ENCODE assay signal across 12 cellular contexts in genomic region chr2:127012215-127012614, GRCh38.
"Had no signal": no experiment of that assay in that cellular context is flagged by ENCODE, and none has a peak within 500 bp of the region (broad histone marks: within the 10 kb centered on the region; RNA-seq: fewer than 3 reads in every experiment).

No MANE protein-coding gene starts in this region.

- H3K27me3 ChIP-seq: right atrium auricular region had no signal

- H3K4me3 ChIP-seq: lung, right atrium auricular region, smooth muscle cell, tibial artery had no signal

- H3K36me3 Mint-ChIP-seq: activated naive CD8-positive, alpha-beta T cell; naive B cell; stimulated activated effector memory CD8-positive, alpha-beta T cell treated with anti-CD3 and anti-CD28 coated beads, Interleukin-12 subunit alpha, Interleukin-12 subunit beta, amount 100 ng/mL, for 72 hours had no signal

- H3K4me1 Mint-ChIP-seq: naive B cell; stimulated activated effector memory CD8-positive, alpha-beta T cell treated with anti-CD3 and anti-CD28 coated beads, Interleukin-12 subunit alpha, Interleukin-12 subunit beta, amount 100 ng/mL, for 72 hours had no signal

- H3K9me3 ChIP-seq: neutrophil, right atrium auricular region had no signal

- H3K4me1 ChIP-seq: right atrium auricular region, tibial artery had no signal

- H3K36me3 ChIP-seq: neutrophil, right atrium auricular region, tibial artery had no signal

- H3K27ac Mint-ChIP-seq: activated naive CD8-positive, alpha-beta T cell; naive B cell; stimulated activated effector memory CD8-positive, alpha-beta T cell treated with anti-CD3 and anti-CD28 coated beads, Interleukin-12 subunit alpha, Interleukin-12 subunit beta, amount 100 ng/mL, for 72 hours had no signal

- H3K27ac ChIP-seq: neutrophil, right atrium auricular region, tibial artery had no signal

- H3K9me3 Mint-ChIP-seq: stimulated activated effector memory CD8-positive, alpha-beta T cell treated with anti-CD3 and anti-CD28 coated beads, Interleukin-12 subunit alpha, Interleukin-12 subunit beta, amount 100 ng/mL, for 72 hours had no signal

- DNase-seq: activated gamma-delta T cell; activated T-cell treated with anti-CD3 and anti-CD28 coated beads, Interleukin-2, amount 50 U/mL, for 1 hour; anterior cingulate cortex; left colon; naive B cell; tibial artery had no signal

- H3K4me3 Mint-ChIP-seq: activated naive CD8-positive, alpha-beta T cell; naive B cell; stimulated activated effector memory CD8-positive, alpha-beta T cell treated with anti-CD3 and anti-CD28 coated beads, Interleukin-12 subunit alpha, Interleukin-12 subunit beta, amount 100 ng/mL, for 72 hours had no signal
